In the genomic region with DNA sequence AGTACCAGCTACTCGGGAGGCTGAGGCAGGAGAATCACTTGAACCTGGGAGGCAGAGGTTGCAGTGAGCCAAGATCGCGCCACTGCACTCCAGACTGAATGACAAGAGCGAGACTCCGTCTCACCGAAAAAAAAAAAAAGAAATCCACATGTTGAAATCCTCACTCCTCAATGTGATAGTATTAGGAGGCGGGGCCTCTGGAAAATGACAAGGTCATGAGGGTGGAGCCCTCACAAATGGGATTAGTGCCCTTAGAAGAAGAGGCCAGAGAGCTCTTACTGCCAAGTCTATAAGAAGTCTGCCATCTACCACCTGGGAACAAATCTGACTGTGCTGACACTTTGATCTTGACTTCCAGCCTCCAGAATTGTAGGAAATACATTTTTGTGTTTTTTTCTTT, we compare ENCODE assay signal across 38 cellular contexts. TPM values are rescaled to one million over a fixed set of nuclear protein-coding genes. Genes with fewer than 3 reads are reported as not detected.
"Had no signal": no experiment of that assay in that cellular context is flagged by ENCODE, and none has a peak within 500 bp of the region (broad histone marks: within the 10 kb centered on the region; RNA-seq: fewer than 3 reads in every experiment).

No MANE protein-coding gene starts in this region.

- DNase-seq: activated effector memory CD4-positive, alpha-beta T cell treated with anti-CD3 and anti-CD28 coated beads, Interleukin-2, amount 50 U/mL, for 16 hours; activated effector memory CD4-positive, alpha-beta T cell treated with Interleukin-2 at 50 U/mL for 16 hours; activated gamma-delta T cell; activated gamma-delta T cell treated with Interleukin-2 at 50 U/mL for 16 hours; activated naive CD4-positive, alpha-beta T cell; activated naive CD4-positive, alpha-beta T cell treated with anti-CD3 and anti-CD28 coated beads for 36 hours; activated naive CD4-positive, alpha-beta T cell treated with anti-CD3 and anti-CD28 coated beads, Interleukin-2, amount 10 ng/mL, durations not matched to agents 7 days and 5 days; activated naive CD4-positive, alpha-beta T cell treated with anti-CD3 and anti-CD28 coated beads, Interleukin-2, amount 50 U/mL, for 16 hours; activated naive CD4-positive, alpha-beta T cell treated with Interleukin-2 at 50 U/mL for 16 hours; activated naive CD8-positive, alpha-beta T cell treated with anti-CD3 and anti-CD28 coated beads for 36 hours; activated naive CD8-positive, alpha-beta T cell treated with anti-CD3 and anti-CD28 coated beads, Interleukin-2, amount 10 ng/mL, durations not matched to agents 7 days and 5 days; activated naive CD8-positive, alpha-beta T cell treated with anti-CD3 and anti-CD28 coated beads, Interleukin-2, amount 50 U/mL, for 24 hours; activated T-cell treated with anti-CD3 and anti-CD28 coated beads, Interleukin-2, amount 50 U/mL, for 24 hours; activated T-cell treated with anti-CD3 and anti-CD28 coated beads, Interleukin-2, amount 50 U/mL, for 4 hours; activated T-cell treated with anti-CD3 and anti-CD28 coated beads, Interleukin-2, amount 50 U/mL, for 48 hours; activated T-cell treated with anti-CD3 and anti-CD28 coated beads, Interleukin-2, amount 50 U/mL, for 72 hours; adrenal gland; amniotic stem cell; amygdala; anterior cingulate cortex; aorta; body of pancreas; brain microvascular endothelial cell; caudate nucleus; central memory CD4-positive, alpha-beta T cell; cerebellar nuclear complex had no signal

- ATAC-seq: activated naive CD4-positive, alpha-beta T cell treated with anti-CD3 and anti-CD28 coated beads, Interleukin-2, amount 50 U/mL, for 72 hours; activated naive CD8-positive, alpha-beta T cell treated with anti-CD3 and anti-CD28 coated beads, Interleukin-2, amount 50 U/mL, for 24 hours; activated T-cell treated with anti-CD3 and anti-CD28 coated beads, Interleukin-2, amount 50 U/mL, for 4 hours; activated T-cell treated with anti-CD3 and anti-CD28 coated beads, Interleukin-2, amount 50 U/mL, for 72 hours; activated T-helper 17 cell treated with anti-CD3 and anti-CD28 coated beads, Interleukin-2, amount 50 U/mL, for 72 hours; body of pancreas had no signal

- H3K36me3 ChIP-seq: adrenal gland, ascending aorta, brain microvascular endothelial cell, breast epithelium, cardiac muscle cell had no signal

- H3K27me3 ChIP-seq: adrenal gland, ascending aorta, body of pancreas, brain microvascular endothelial cell, cardiac muscle cell had no signal

- H3K4me3 ChIP-seq: adrenal gland, ascending aorta, body of pancreas, breast epithelium, cardiac muscle cell had no signal

- H3K4me1 ChIP-seq: adrenal gland, ascending aorta, body of pancreas, breast epithelium had no signal

- H3K9me3 ChIP-seq: adrenal gland, ascending aorta, body of pancreas had no signal

- H3K27ac ChIP-seq: adrenal gland, ascending aorta, body of pancreas, brain microvascular endothelial cell, breast epithelium, cardiac muscle cell had no signal

- FAIRE-seq: astrocyte, bronchial epithelial cell had no signal

RNA-seq across cellular contexts. Expression of a gene that starts 10.6 kb away (rescaled TPM):
- total RNA-seq: activated naive CD4-positive, alpha-beta T cell treated with anti-CD3 and anti-CD28 coated beads for 36 hours; activated naive CD4-positive, alpha-beta T cell treated with anti-CD3 and anti-CD28 coated beads, Interleukin-2, amount 50 U/mL, for 72 hours; activated naive CD8-positive, alpha-beta T cell treated with anti-CD3 and anti-CD28 coated beads for 36 hours; activated naive CD8-positive, alpha-beta T cell treated with anti-CD3 and anti-CD28 coated beads, Interleukin-2, amount 10 ng/mL, durations not matched to agents 7 days and 5 days; activated T-cell treated with anti-CD3 and anti-CD28 coated beads, Interleukin-2, amount 50 U/mL, for 4 hours; activated T-cell treated with anti-CD3 and anti-CD28 coated beads, Interleukin-2, amount 50 U/mL, for 72 hours; activated T-helper 1 cell treated with anti-CD3 and anti-CD28 coated beads, Interleukin-12 subunit alpha, Interleukin-12 subunit beta, Interleukin-2, Interleukin-4 antibody, amounts not matched to agents 30 ng/mL and 10 ng/mL and 1 ng/mL, durations not matched to agents 14 hours and 24 hours and 36 hours; activated T-helper 17 cell treated with anti-CD3 and anti-CD28 coated beads, Interleukin-2, amount 50 U/mL, for 72 hours; activated T-helper 2 cell treated with anti-CD3 and anti-CD28 coated beads, Interferon-gamma antibody, Interleukin-2, Interleukin-4, amounts not matched to agents 10 μg/mL and 5 μg/mL and 100 μg/mL, durations not matched to agents 14 hours and 24 hours and 36 hours; adrenal gland; aorta; ascending aorta; astrocyte; body of pancreas; breast epithelium; bronchial epithelial cell; cardiac muscle cell; cardiac septum; chondrocyte had no signal
- polyA plus RNA-seq: adipose tissue, aorta, cardiac muscle cell had no signal
